ENCODE assay signal across 1 cellular context in genomic region chr6:155158044-155158843, GRCh38.
TF ChIP-seq lines count a peak whose summit lies in the region.

No MANE protein-coding gene starts in this region.

TF ChIP-seq in GM12878, 131 proteins besides CTCF, POLR2A, EP300 and RAD21 (continued from another document):
- TF ChIP-seq CEBPZ (IDR thresholded peaks at IDR 0.05; ENCODE audit: low read depth, low read length) (no peak), ATF2 (IDR thresholded peaks at IDR 0.05; ENCODE audit: low read length) (peak; percentile 34; the same call in 1 of the 2 replicates), TCF12 (IDR thresholded peaks at IDR 0.05; ENCODE audit: low read depth, low read length) (peak; percentile 45; the same call in 1 of the 2 replicates), MEF2A (IDR thresholded peaks at IDR 0.05; ENCODE audit: insufficient read depth, low read depth, low read length) (0 out of 2 replicates have a peak, but pooled peaks have one; percentile 52), JUNB (IDR thresholded peaks at IDR 0.05) (peak; percentile 58), EGR1 (IDR thresholded peaks at IDR 0.05; ENCODE audit: borderline replicate concordance in 1 of 2, low read depth in 2 of 2, low read length in 2 of 2) (peak in 1 of 2 experiments; percentile 22; a peak in 1 of 3 replicates), FOXM1 (IDR thresholded peaks at IDR 0.05; ENCODE audit: low read depth, low read length) (peak; percentile 23; the same call in 1 of the 2 replicates), ZBED1 (IDR thresholded peaks at IDR 0.05; ENCODE audit: borderline replicate concordance) (0 out of 2 replicates have a peak, but pooled peaks have one; percentile 19), RAD51 (IDR thresholded peaks at IDR 0.05) (no peak), ZNF384 (IDR thresholded peaks at IDR 0.05; ENCODE audit: borderline replicate concordance, low read depth, low read length) (0 out of 2 replicates have a peak, but pooled peaks have one; percentile 5), FOXK2 (IDR thresholded peaks at IDR 0.05) (no peak)
